Comparison of ENCODE assay signal across 19 cellular contexts in the genomic region with DNA sequence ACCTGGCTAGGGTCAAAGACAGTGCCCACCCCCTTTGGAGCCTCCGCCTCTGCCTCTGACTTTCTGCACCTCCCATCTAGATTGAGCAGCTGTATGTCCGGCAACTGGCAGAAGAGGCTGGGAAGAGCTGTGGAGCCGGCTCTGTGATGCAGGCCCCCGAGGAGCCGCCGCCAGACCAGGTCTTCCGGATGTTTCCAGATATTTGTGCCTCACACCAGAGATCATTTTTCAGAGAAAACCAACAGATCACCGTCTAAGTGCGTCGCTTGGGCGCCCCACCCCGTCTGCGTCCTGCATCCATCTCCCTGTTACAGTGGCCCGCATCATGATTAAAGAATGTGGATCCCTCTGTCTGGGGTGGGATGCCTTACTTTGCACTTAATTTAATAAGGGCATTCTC. TPM values are rescaled to one million over a fixed set of nuclear protein-coding genes. Genes with fewer than 3 reads are reported as not detected.
DNase-seq lines count a peak whose midpoint lies in the region; TF ChIP-seq lines count a peak whose summit lies in the region.
"Had no signal": no experiment of that assay in that cellular context is flagged by ENCODE, and none has a peak within 500 bp of the region (broad histone marks: within the 10 kb centered on the region; RNA-seq: fewer than 3 reads in every experiment).

No MANE protein-coding gene starts in this region.

- H3K4me1 ChIP-seq in Karpas-422 (ENCODE audit: low read length) (peaks cover 13% of the 10 kb centered on the region), spleen (peaks cover 10 to 43% (median 22%) of the 10 kb centered on the region in 6 donors), PC-9 (replicated peaks; ENCODE audit: insufficient read depth) (no peaks in the 10 kb centered on the region)

- H3K9me3 Mint-ChIP-seq in activated naive CD4-positive, alpha-beta T cell treated with anti-CD3 and anti-CD28 coated beads for 36 hours = peaks cover 2% of the 10 kb centered on the region
- H3K9me3 Mint-ChIP-seq: GM23338 had no signal

- H3K27ac ChIP-seq in Karpas-422 (ENCODE audit: low read length) = 0 out of 2 replicates have a peak overlapping the region, but pooled peaks have one; percentile 58
- no peak overlapping the region for H3K27ac ChIP-seq in spleen
- H3K27ac ChIP-seq in PC-9 = no peak overlapping the region
- H3K27ac ChIP-seq: C4-2B had no signal

- TF ChIP-seq POLR2A in spleen (IDR thresholded peaks at IDR 0.05) = no peak

- H4K20me1 ChIP-seq in Karpas-422 (ENCODE audit: insufficient read depth, low read depth, low read length) = peaks cover 38% of the 10 kb centered on the region
- no peaks in the 10 kb centered on the region for H4K20me1 ChIP-seq in PC-9 (ENCODE audit: insufficient read depth)

- no peak for DNase-seq in activated naive CD4-positive, alpha-beta T cell treated with anti-CD3 and anti-CD28 coated beads for 36 hours
- no peak for DNase-seq in activated naive CD4-positive, alpha-beta T cell (lab: John Stamatoyannopoulos, UW)
- no peak for DNase-seq in Karpas-422
- peak; percentile 80 for DNase-seq in islet precursor cell
- DNase-seq in spleen = peak; percentile 52
- DNase-seq in GM03348 (ENCODE audit: low spot score) = no peak
- DNase-seq in NCI-H1417 (lab: John Stamatoyannopoulos, UW) = no peak
- DNase-seq in PC-9 = no peak
- DNase-seq: DMS 273 treated with DMSO at 0.1 percent for 48 hours, GDM1, MG63, NCI-H1092 treated with DMSO at 0.1 percent for 48 hours, NCI-H1694 treated with DMSO at 0.1 percent for 48 hours, NCI-H2107, NCI-H2227 treated with DMSO at 0.1 percent for 48 hours, NCI-H524, SHP77 had no signal

- BruUV-seq in PC-9 (replicated peaks; lab: Mats Ljungman, UMichigan) = no TSS peak

- no peak overlapping the region for H3K9ac ChIP-seq in Karpas-422 (ENCODE audit: low read length)

- H3K27me3 Mint-ChIP-seq in activated naive CD4-positive, alpha-beta T cell treated with anti-CD3 and anti-CD28 coated beads for 36 hours (ENCODE audit: low read depth) = no peaks in the 10 kb centered on the region

- H3K9me3 ChIP-seq in Karpas-422 (ENCODE audit: low read length) (no peaks in the 10 kb centered on the region), spleen (no peaks in the 10 kb centered on the region), PC-9 (ENCODE audit: insufficient read depth, low read depth) (no peaks in the 10 kb centered on the region)
- H3K9me3 ChIP-seq: MG63 had no signal

- peak overlapping the region; percentile 57 for H3K27ac Mint-ChIP-seq in activated naive CD4-positive, alpha-beta T cell treated with anti-CD3 and anti-CD28 coated beads for 36 hours
- H3K27ac Mint-ChIP-seq: GM23338 had no signal

- H2AFZ ChIP-seq in Karpas-422 (ENCODE audit: low read length) (no peak overlapping the region), PC-9 (no peak overlapping the region)
- H2AFZ ChIP-seq: GM23338 had no signal

- intact Hi-C loops in activated naive CD4-positive, alpha-beta T cell treated with anti-CD3 and anti-CD28 coated beads for 36 hours (cut with micrococcal nuclease) = no loop called here
- intact Hi-C loops in spleen (cut with DNase I; ENCODE audit: low total_unique reads) = no loop called here
- intact Hi-C loops in PC-9 (cut with micrococcal nuclease; ENCODE audit: unreplicated experiment) = no loop called here

- no peaks in the 10 kb centered on the region for H3F3A ChIP-seq in PC-9 (ENCODE audit: insufficient read depth, low read depth)

- 95 to 96% (median 95%) methylated on average over 14 of the region's 14 CpGs for WGBS in spleen, 5 donors

- no peaks in the 10 kb centered on the region for H3K27me3 ChIP-seq in Karpas-422 (ENCODE audit: low read length)
- H3K27me3 ChIP-seq in spleen (replicated peaks in 1 of 7) = no peaks in the 10 kb centered on the region
- peaks cover 100% of the 10 kb centered on the region for H3K27me3 ChIP-seq in PC-9 (ENCODE audit: insufficient read depth, low read depth)
- H3K27me3 ChIP-seq: MG63 had no signal

- TF ChIP-seq CTCF in spleen (IDR thresholded peaks at IDR 0.05 in 8 of 11, conservative IDR thresholded peaks at IDR 0.05 in 3 of 11) = no peak
- TF ChIP-seq CTCF in PC-9 (conservative IDR thresholded peaks at IDR 0.05) = no peak

- no peak overlapping the region for H3K4me3 ChIP-seq in Karpas-422 (ENCODE audit: low read length)
- H3K4me3 ChIP-seq in spleen = no peak overlapping the region
- H3K4me3 ChIP-seq in PC-9 = no peak overlapping the region
- H3K4me3 ChIP-seq: GM23338, MG63 had no signal

- H3K79me2 ChIP-seq in Karpas-422 (ENCODE audit: low read length) = no peaks in the 10 kb centered on the region
- H3K79me2 ChIP-seq in PC-9 (ENCODE audit: low read depth) = no peaks in the 10 kb centered on the region

- H3K36me3 ChIP-seq in Karpas-422 (ENCODE audit: insufficient read depth, low read length) (peaks cover 47% of the 10 kb centered on the region), spleen (peaks cover 0 to 76% (median 39%) of the 10 kb centered on the region in 6 donors), PC-9 (ENCODE audit: low read depth) (no peaks in the 10 kb centered on the region)
- H3K36me3 ChIP-seq: MG63 had no signal

- H3K36me3 Mint-ChIP-seq in activated naive CD4-positive, alpha-beta T cell treated with anti-CD3 and anti-CD28 coated beads for 36 hours (ENCODE audit: low read depth) = peaks cover 51% of the 10 kb centered on the region

- CTCF ChIA-PET in activated naive CD4-positive, alpha-beta T cell treated with anti-CD3 and anti-CD28 coated beads for 36 hours (lab: Charles Lee) = interaction anchor here (1.0 kb wide), 1 partner anchor 66 kb away, joined by 3 read pairs; no protein-coding TSS in a partner anchor
- CTCF ChIA-PET in PC-9 (lab: Charles Lee) = no interaction called here

- H3K9me2 ChIP-seq in Karpas-422 (replicated peaks; ENCODE audit: insufficient read depth, low read length) (no peaks in the 10 kb centered on the region), PC-9 (ENCODE audit: insufficient read depth) (no peaks in the 10 kb centered on the region)

- H3K4me2 ChIP-seq in Karpas-422 (ENCODE audit: low read depth, low read length, poor library complexity, severe bottlenecking) (no peak overlapping the region), PC-9 (no peak overlapping the region)
- H3K4me2 ChIP-seq: GM23338 had no signal

- H3K4me3 Mint-ChIP-seq in activated naive CD4-positive, alpha-beta T cell treated with anti-CD3 and anti-CD28 coated beads for 36 hours = no peak overlapping the region
- H3K4me3 Mint-ChIP-seq: GM23338 had no signal

- POLR2A ChIA-PET in PC-9 (lab: Charles Lee; ENCODE audit: unreplicated experiment) = no interaction called here

- H3K4me1 Mint-ChIP-seq in activated naive CD4-positive, alpha-beta T cell treated with anti-CD3 and anti-CD28 coated beads for 36 hours (ENCODE audit: low read depth) = peaks cover 37% of the 10 kb centered on the region

RNA-seq across cellular contexts. Expression of a gene that starts 22.1 kb away (rescaled TPM):
- total RNA-seq in activated naive CD4-positive, alpha-beta T cell treated with anti-CD3 and anti-CD28 coated beads for 36 hours = 100 to 1,000 TPM; 323 to 328 TPM
- 285 and 592 TPM in 2 replicates for total RNA-seq in Karpas-422 (2014; rRNA removed; shearing (Covaris generic); ENCODE audit: low replicate concordance)
- total RNA-seq in spleen = 100 to 1,000 TPM; 228 to 329 (median 278) TPM
- 100 to 1,000 TPM; 103 to 183 (median 115) TPM for polyA plus RNA-seq in spleen
- total RNA-seq in PC-9 (2021) = not detected in 2 replicates

Comparison
In these comparisons a context has a peak if more than half of its experiments do, and no peak if none do; other contexts are left out.
1. DNase-seq: peak in islet precursor cell (single experiment) and spleen (single experiment); none in activated naive CD4-positive, alpha-beta T cell treated with anti-CD3 and anti-CD28 coated beads for 36 hours (single experiment), activated naive CD4-positive, alpha-beta T cell (0 of 4), Karpas-422 (single experiment), GM03348 (single experiment), NCI-H1417 (0 of 3) and PC-9 (0 of 2).
2. RNA of a gene that starts 22.1 kb away (total RNA-seq): 323 to 328 TPM in activated naive CD4-positive, alpha-beta T cell treated with anti-CD3 and anti-CD28 coated beads for 36 hours, 285 to 592 TPM in Karpas-422 and 228 to 329 TPM in spleen; not detected in PC-9; every median in the first group is over 100 times any median in the second.